ENCODE assay signal across 5 cellular contexts in genomic region chr1:119048624-119049404, GRCh38.
"Had no signal": no experiment of that assay in that cellular context is flagged by ENCODE, and none has a peak within 500 bp of the region (broad histone marks: within the 10 kb centered on the region; RNA-seq: fewer than 3 reads in every experiment).

No MANE protein-coding gene starts in this region.

- DNase-seq: H9, HCEC 1CT, IMR-90 had no signal

- H3K4me3 ChIP-seq: GM23338, K562 had no signal
